In genomic region chr20:48807586-48808381, GRCh38 we compare ENCODE assay signal across 1 cellular context.
TF ChIP-seq lines count a peak whose summit lies in the region.

No MANE protein-coding gene starts in this region.

TF ChIP-seq in K562, 482 proteins besides CTCF, POLR2A, EP300 and RAD21:
- TF ChIP-seq PBX2 (CRISPR knock-in tag; IDR thresholded peaks at IDR 0.05; ENCODE audit: low read depth) (no peak), PBX2 (tag; conservative IDR thresholded peaks at IDR 0.05; ENCODE audit: low read depth) (no peak), MEIS2 (IDR thresholded peaks at IDR 0.05; ENCODE audit: partially characterized antibody) (peak; percentile 30), PKNOX1 (IDR thresholded peaks at IDR 0.05) (peak; percentile 30; the same call in 1 of the 2 replicates)
